ENCODE assay signal across 1 cellular context in the genomic region with DNA sequence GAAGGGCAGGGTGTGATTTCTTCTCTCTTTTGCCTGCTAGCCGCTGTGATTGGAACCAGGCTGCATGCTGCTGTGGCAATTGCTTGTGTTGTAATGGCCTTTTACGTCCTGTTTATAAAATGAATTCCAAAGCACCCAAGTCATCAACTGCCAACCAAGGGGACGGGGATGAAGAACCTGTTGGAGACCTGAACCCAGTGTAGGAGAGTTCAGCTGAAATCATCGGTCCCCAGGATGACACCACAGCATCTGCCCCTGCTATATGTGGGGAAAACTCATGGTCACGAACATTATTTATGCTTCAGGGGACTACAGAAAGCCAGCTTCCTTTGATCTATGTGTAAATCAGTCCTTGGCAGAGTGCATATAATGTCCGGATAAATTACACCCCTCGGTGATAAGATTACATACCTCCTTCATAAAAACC.
TF ChIP-seq lines count a peak whose summit lies in the region.

No MANE protein-coding gene starts in this region.

TF ChIP-seq in K562, 482 proteins besides CTCF, POLR2A, EP300 and RAD21:
- TF ChIP-seq ETV6 (IDR thresholded peaks at IDR 0.05; ENCODE audit: borderline replicate concordance in 1 of 2, low read depth in 2 of 2, low read length in 1 of 2) (no peak), ETV6 (CRISPR knock-in tag; IDR thresholded peaks at IDR 0.05; ENCODE audit: borderline replicate concordance) (0 out of 2 replicates have a peak, but pooled peaks have one; percentile 36), NR4A1 (CRISPR knock-in tag; IDR thresholded peaks at IDR 0.05) (no peak), NR4A1 (tag; IDR thresholded peaks at IDR 0.05) (no peak)
